26 cellular contexts compared by ENCODE assay signal in genomic region chr10:44344727-44345126, GRCh38. TPM values are rescaled to one million over a fixed set of nuclear protein-coding genes. Genes with fewer than 3 reads are reported as not detected.
"Had no signal": no experiment of that assay in that cellular context is flagged by ENCODE, and none has a peak within 500 bp of the region (broad histone marks: within the 10 kb centered on the region; RNA-seq: fewer than 3 reads in every experiment).

No MANE protein-coding gene starts in this region.

- H3K27me3 ChIP-seq: colonic mucosa, heart right ventricle, neutrophil, pancreas, right lobe of liver, stomach, thyroid gland had no signal

- H3K4me1 ChIP-seq: colonic mucosa, esophagus muscularis mucosa, heart right ventricle, right lobe of liver, stomach had no signal

- ATAC-seq: heart right ventricle; left lobe of liver; mucosa of descending colon; natural killer cell treated with Interleukin-12 subunit alpha and Interleukin-12 subunit beta and Interleukin-15 and Interleukin-18, amount 100 ng/mL, for 72 hours; right lobe of liver; stimulated activated effector memory CD8-positive, alpha-beta T cell treated with anti-CD3 and anti-CD28 coated beads, Interleukin-12 subunit alpha, Interleukin-12 subunit beta, amount 100 ng/mL, for 72 hours had no signal

- H3K36me3 ChIP-seq: colonic mucosa, neutrophil, pancreas, right lobe of liver, stomach, thyroid gland had no signal

- DNase-seq: colonic mucosa; effector CD8-positive, alpha-beta T cell; foreskin melanocyte; glutamatergic neuron; heart right ventricle; hypothalamus; immature natural killer cell; mucosa of descending colon; naive B cell; pancreas; small intestine; stimulated activated CD4-positive, alpha-beta T cell treated with anti-CD3 and anti-CD28 coated beads, Interleukin-12 subunit alpha, Interleukin-12 subunit beta, amount 100 ng/mL, for 4 hours; stimulated activated CD4-positive, alpha-beta T cell treated with anti-CD3 and anti-CD28 coated beads, Interleukin-2, amount 100 ng/mL, for 24 hours; stimulated activated CD4-positive, alpha-beta T cell treated with anti-CD3 and anti-CD28 coated beads, Interleukin-4, amount 100 ng/mL, for 24 hours; stimulated activated naive CD4-positive, alpha-beta T cell treated with Interleukin-2 at 50 U/mL for 16 hours; stomach; thyroid gland; trophoblast cell had no signal

- H3K27ac ChIP-seq: colonic mucosa, esophagus muscularis mucosa, heart right ventricle, neutrophil, pancreas, right lobe of liver, stomach, thyroid gland had no signal

- H3K4me3 ChIP-seq: colonic mucosa, esophagus muscularis mucosa, heart right ventricle, lung, mucosa of descending colon, pancreas, right lobe of liver, stomach, thyroid gland had no signal

RNA-seq across cellular contexts. Expression of gene CXCL12, which starts 40.2 kb away (rescaled TPM):
- polyA plus RNA-seq: immature natural killer cell, keratinocyte had no signal
